Comparison of ENCODE assay signal across 29 cellular contexts in genomic region chr2:158366342-158366741, GRCh38.
"Had no signal": no experiment of that assay in that cellular context is flagged by ENCODE, and none has a peak within 500 bp of the region (broad histone marks: within the 10 kb centered on the region; RNA-seq: fewer than 3 reads in every experiment).

No MANE protein-coding gene starts in this region.

- H3K4me3 Mint-ChIP-seq: mesothelial cell of epicardium; naive B cell; natural killer cell; nephron progenitor cell; neural progenitor cell; stimulated activated naive B cell treated with anti-CD40 and anti-IgM and Interleukin-4, amounts not matched to agents 10 μg/mL and 1 μg/mL and 100 μg/mL, for 72 hours had no signal

- DNase-seq: hippocampal formation; islet precursor cell; left ventricle myocardium inferior; mesendoderm; naive B cell; natural killer cell; nephron progenitor cell; occipital lobe; psoas muscle; stimulated activated CD4-positive, alpha-beta T cell treated with anti-CD3 and anti-CD28 coated beads, Interleukin-12 subunit alpha, Interleukin-12 subunit beta, amount 100 ng/mL, for 4 hours; stimulated activated CD4-positive, alpha-beta T cell treated with anti-CD3 and anti-CD28 coated beads, Interleukin-15, amount 100 ng/mL, for 24 hours; stimulated activated CD4-positive, alpha-beta T cell treated with anti-CD3 and anti-CD28 coated beads, Interleukin-2, amount 100 ng/mL, for 24 hours; stimulated activated CD4-positive, alpha-beta T cell treated with anti-CD3 and anti-CD28 coated beads, Interleukin-4, amount 100 ng/mL, for 1 hour; stimulated activated naive B cell treated with anti-CD40 and anti-IgM and Interleukin-4, amounts not matched to agents 10 μg/mL and 1 μg/mL and 100 μg/mL, for 72 hours; stimulated activated naive CD8-positive, alpha-beta T cell treated with anti-CD3 and anti-CD28 coated beads, Interleukin-15, Interleukin-2, amounts not matched to agents 100 U/mL and 50 U/mL, for 24 hours; stomach; testis; thyroid gland; transverse colon; upper lobe of left lung had no signal

- H3K9ac ChIP-seq: neural progenitor cell, parathyroid adenoma had no signal

- H3K4me3 ChIP-seq: left ventricle myocardium inferior, lung, neural progenitor cell, psoas muscle, right atrium auricular region, skin epidermis, stomach, testis, thyroid gland, transverse colon, upper lobe of left lung, vagina had no signal

- H3K27ac Mint-ChIP-seq: mesothelial cell of epicardium; naive B cell; natural killer cell; nephron progenitor cell; neural progenitor cell; stimulated activated naive B cell treated with anti-CD40 and anti-IgM and Interleukin-4, amounts not matched to agents 10 μg/mL and 1 μg/mL and 100 μg/mL, for 72 hours had no signal

- H3K36me3 ChIP-seq: left ventricle myocardium inferior, neural progenitor cell, neutrophil, right atrium auricular region, stomach, thyroid gland, transverse colon, upper lobe of left lung, vagina had no signal

- H3K4me1 ChIP-seq: left ventricle myocardium inferior, neural progenitor cell, parathyroid adenoma, psoas muscle, right atrium auricular region, stomach, testis, thyroid gland, transverse colon, upper lobe of left lung, vagina had no signal

- H3K36me3 Mint-ChIP-seq: naive B cell, natural killer cell, neural progenitor cell had no signal

- H3K9me3 ChIP-seq: neutrophil, psoas muscle, testis, thyroid gland, transverse colon, vagina had no signal

- H3K4me2 ChIP-seq: neural progenitor cell had no signal

- H3K27ac ChIP-seq: left ventricle myocardium inferior, neural progenitor cell, neutrophil, parathyroid adenoma, psoas muscle, right atrium auricular region, skin epidermis, stomach, testis, thyroid gland, transverse colon, upper lobe of left lung, vagina had no signal

- H2AFZ ChIP-seq: neural progenitor cell, parathyroid adenoma had no signal

- H3K4me1 Mint-ChIP-seq: mesothelial cell of epicardium; naive B cell; natural killer cell; nephron progenitor cell; neural progenitor cell; stimulated activated naive B cell treated with anti-CD40 and anti-IgM and Interleukin-4, amounts not matched to agents 10 μg/mL and 1 μg/mL and 100 μg/mL, for 72 hours had no signal

- ATAC-seq: natural killer cell; psoas muscle; sciatic nerve; stimulated activated naive B cell treated with anti-CD40 and anti-IgM and Interleukin-4, amounts not matched to agents 10 μg/mL and 1 μg/mL and 100 μg/mL, for 72 hours; stimulated activated naive CD8-positive, alpha-beta T cell treated with anti-CD3 and anti-CD28 coated beads, Interleukin-15, Interleukin-2, amounts not matched to agents 100 U/mL and 50 U/mL, for 24 hours had no signal

- H3K27me3 Mint-ChIP-seq: naive B cell; stimulated activated naive B cell treated with anti-CD40 and anti-IgM and Interleukin-4, amounts not matched to agents 10 μg/mL and 1 μg/mL and 100 μg/mL, for 72 hours had no signal

- H3K27me3 ChIP-seq: neural progenitor cell, neutrophil, right atrium auricular region, stomach, testis, thyroid gland, transverse colon, upper lobe of left lung, vagina had no signal
